14 cellular contexts compared by ENCODE assay signal in the genomic region with DNA sequence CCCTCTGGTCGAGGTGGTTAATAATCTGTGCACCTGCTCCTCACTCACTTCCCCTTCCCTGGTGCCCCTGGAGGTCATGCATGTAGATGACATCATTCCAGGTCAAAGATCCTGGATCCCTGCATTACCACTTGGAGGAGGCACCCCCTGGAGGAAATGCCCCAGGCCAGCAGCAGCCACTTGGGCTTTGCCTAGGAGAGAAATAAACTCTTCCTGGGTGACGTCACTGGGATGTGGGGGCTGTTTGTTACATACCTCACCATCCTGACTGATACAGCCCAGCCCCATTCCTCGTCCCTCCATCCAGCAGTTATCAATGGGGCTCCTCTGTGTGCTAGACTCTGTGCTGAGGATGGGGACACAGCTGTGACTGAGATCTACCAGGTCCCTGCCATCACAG.
"Had no signal": no experiment of that assay in that cellular context is flagged by ENCODE, and none has a peak within 500 bp of the region (broad histone marks: within the 10 kb centered on the region; RNA-seq: fewer than 3 reads in every experiment).

No MANE protein-coding gene starts in this region.

- H3K9me3 ChIP-seq: colonic mucosa, gastroesophageal sphincter, neutrophil, right atrium auricular region had no signal

- H3K27ac Mint-ChIP-seq: activated CD4-positive, alpha-beta T cell treated with anti-CD3 and anti-CD28 coated beads, Interleukin-2, amount 10 ng/mL, durations not matched to agents 7 days and 5 days; activated T-helper 1 cell treated with anti-CD3 and anti-CD28 coated beads, Interleukin-12 subunit alpha, Interleukin-12 subunit beta, Interleukin-2, Interleukin-4 antibody, amounts not matched to agents 30 ng/mL and 10 ng/mL and 1 ng/mL, durations not matched to agents 14 hours and 24 hours and 36 hours; mesothelial cell of epicardium had no signal

- ATAC-seq: gastroesophageal sphincter, left ventricle myocardium superior had no signal

- H3K4me3 ChIP-seq: colonic mucosa, gastroesophageal sphincter, right atrium auricular region had no signal

- H3K27ac ChIP-seq: colonic mucosa, gastroesophageal sphincter, neutrophil, right atrium auricular region had no signal

- H3K4me1 ChIP-seq: colonic mucosa, gastroesophageal sphincter, right atrium auricular region had no signal

- H3K4me3 Mint-ChIP-seq: activated CD4-positive, alpha-beta T cell treated with anti-CD3 and anti-CD28 coated beads, Interleukin-2, amount 10 ng/mL, durations not matched to agents 7 days and 5 days; activated T-helper 1 cell treated with anti-CD3 and anti-CD28 coated beads, Interleukin-12 subunit alpha, Interleukin-12 subunit beta, Interleukin-2, Interleukin-4 antibody, amounts not matched to agents 30 ng/mL and 10 ng/mL and 1 ng/mL, durations not matched to agents 14 hours and 24 hours and 36 hours; mesothelial cell of epicardium had no signal

- H3K36me3 Mint-ChIP-seq: mesothelial cell of epicardium had no signal

- H3K27me3 ChIP-seq: colonic mucosa, right atrium auricular region had no signal

- H3K9me3 Mint-ChIP-seq: activated CD4-positive, alpha-beta T cell treated with anti-CD3 and anti-CD28 coated beads, Interleukin-2, amount 10 ng/mL, durations not matched to agents 7 days and 5 days; activated T-helper 1 cell treated with anti-CD3 and anti-CD28 coated beads, Interleukin-12 subunit alpha, Interleukin-12 subunit beta, Interleukin-2, Interleukin-4 antibody, amounts not matched to agents 30 ng/mL and 10 ng/mL and 1 ng/mL, durations not matched to agents 14 hours and 24 hours and 36 hours; mesothelial cell of epicardium had no signal

- H3K4me1 Mint-ChIP-seq: activated CD4-positive, alpha-beta T cell treated with anti-CD3 and anti-CD28 coated beads, Interleukin-2, amount 10 ng/mL, durations not matched to agents 7 days and 5 days; mesothelial cell of epicardium had no signal

- DNase-seq: activated CD4-positive, alpha-beta T cell treated with anti-CD3 and anti-CD28 coated beads, Interleukin-2, amount 10 ng/mL, durations not matched to agents 7 days and 5 days; activated CD4-positive, CD25-positive, alpha-beta regulatory T cell; activated naive CD4-positive, alpha-beta T cell treated with Interleukin-2 at 50 U/mL for 16 hours; effector CD8-positive, alpha-beta T cell; kidney; left ventricle myocardium superior; stimulated activated naive CD4-positive, alpha-beta T cell treated with Interleukin-2 at 50 U/mL for 16 hours; trophoblast cell had no signal
